ENCODE assay signal across 1 cellular context in genomic region chr6:30828027-30828962, GRCh38.
TF ChIP-seq lines count a peak whose summit lies in the region.

No MANE protein-coding gene starts in this region.

TF ChIP-seq in HepG2, 621 proteins besides CTCF, POLR2A, EP300 and RAD21 (continued from another document):
- TF ChIP-seq ZSCAN20 (CRISPR knock-in tag; IDR thresholded peaks at IDR 0.05; ENCODE audit: borderline replicate concordance) (peak; percentile 15; the same call in 1 of the 2 replicates), ZNF552 (CRISPR knock-in tag; IDR thresholded peaks at IDR 0.05; ENCODE audit: borderline replicate concordance) (peak; percentile 48; the same call in 1 of the 2 replicates), ZNF225 (CRISPR knock-in tag; IDR thresholded peaks at IDR 0.05) (no peak), ZNF205 (CRISPR knock-in tag; IDR thresholded peaks at IDR 0.05) (no peak), GATAD1 (CRISPR knock-in tag; IDR thresholded peaks at IDR 0.05) (0 out of 2 replicates have a peak, but pooled peaks have one; percentile 20), MTA1 (CRISPR knock-in tag; IDR thresholded peaks at IDR 0.05; ENCODE audit: borderline replicate concordance) (peak; percentile 49; the same call in 1 of the 2 replicates), HDAC2 (CRISPR knock-in tag; IDR thresholded peaks at IDR 0.05) (0 out of 2 replicates have a peak, but pooled peaks have one; percentile 20), MED1 (CRISPR knock-in tag; IDR thresholded peaks at IDR 0.05) (peak; percentile 67), HIC2 (CRISPR knock-in tag; IDR thresholded peaks at IDR 0.05; ENCODE audit: low read depth) (peak; percentile 53; the same call in 1 of the 2 replicates), ZMYM4 (CRISPR knock-in tag; IDR thresholded peaks at IDR 0.05) (0 out of 2 replicates have a peak, but pooled peaks have one; percentile 16), ZNF770 (CRISPR knock-in tag; IDR thresholded peaks at IDR 0.05) (no peak), SMAD1 (CRISPR knock-in tag; IDR thresholded peaks at IDR 0.05; ENCODE audit: borderline replicate concordance, low read depth) (peak; percentile 82; the same call in 1 of the 2 replicates), ZBTB20 (CRISPR knock-in tag; IDR thresholded peaks at IDR 0.05; ENCODE audit: borderline replicate concordance, low read depth) (peak; percentile 71; the same call in 1 of the 2 replicates), ZNF652 (CRISPR knock-in tag; IDR thresholded peaks at IDR 0.05; ENCODE audit: borderline replicate concordance, low read depth) (peak; percentile 40; the same call in 1 of the 2 replicates), ZNF605 (CRISPR knock-in tag; IDR thresholded peaks at IDR 0.05) (peak; percentile 58; the same call in 1 of the 2 replicates), ZNF230 (CRISPR knock-in tag; IDR thresholded peaks at IDR 0.05) (peak; percentile 38), KAT7 (CRISPR knock-in tag; IDR thresholded peaks at IDR 0.05; ENCODE audit: borderline replicate concordance) (peak; percentile 18; the same call in 1 of the 2 replicates), STAG1 (CRISPR knock-in tag; IDR thresholded peaks at IDR 0.05) (peak; percentile 95), YEATS4 (CRISPR knock-in tag; IDR thresholded peaks at IDR 0.05; ENCODE audit: borderline replicate concordance) (peak; percentile 51; the same call in 1 of the 2 replicates), ZNF280D (CRISPR knock-in tag; IDR thresholded peaks at IDR 0.05) (0 out of 2 replicates have a peak, but pooled peaks have one; percentile 71), ZBTB26 (CRISPR knock-in tag; IDR thresholded peaks at IDR 0.05; ENCODE audit: borderline replicate concordance) (peak; percentile 65; the same call in 1 of the 2 replicates), ELF3 (CRISPR knock-in tag; IDR thresholded peaks at IDR 0.05) (peak; percentile 31; the same call in 1 of the 2 replicates), HOMEZ (CRISPR knock-in tag; IDR thresholded peaks at IDR 0.05; ENCODE audit: low read depth) (peak; percentile 23; the same call in 1 of the 2 replicates), NFYC (CRISPR knock-in tag; IDR thresholded peaks at IDR 0.05) (no peak), ZNF777 (CRISPR knock-in tag; IDR thresholded peaks at IDR 0.05) (0 out of 2 replicates have a peak, but pooled peaks have one; percentile 25), ONECUT2 (CRISPR knock-in tag; IDR thresholded peaks at IDR 0.05) (no peak), RXRB (CRISPR knock-in tag; IDR thresholded peaks at IDR 0.05; ENCODE audit: borderline replicate concordance) (peak; percentile 60), MLXIP (CRISPR knock-in tag; IDR thresholded peaks at IDR 0.05; ENCODE audit: borderline replicate concordance) (no peak), ZNF263 (CRISPR knock-in tag; IDR thresholded peaks at IDR 0.05) (peak; percentile 60; the same call in 1 of the 2 replicates), GRHL1 (CRISPR knock-in tag; conservative IDR thresholded peaks at IDR 0.05) (no peak), PITX1 (CRISPR knock-in tag; IDR thresholded peaks at IDR 0.05) (peak; percentile 62), ZC3H4 (CRISPR knock-in tag; IDR thresholded peaks at IDR 0.05; ENCODE audit: borderline replicate concordance) (no peak), ZNF598 (CRISPR knock-in tag; IDR thresholded peaks at IDR 0.05; ENCODE audit: borderline replicate concordance) (0 out of 2 replicates have a peak, but pooled peaks have one; percentile 25), GATAD2A (CRISPR knock-in tag; IDR thresholded peaks at IDR 0.05) (peak; percentile 51; the same call in 1 of the 2 replicates), MAX (IDR thresholded peaks at IDR 0.05) (peak; percentile 41; the same call in 1 of the 2 replicates), THAP11 (CRISPR knock-in tag; IDR thresholded peaks at IDR 0.05) (peak; percentile 52; the same call in 1 of the 2 replicates)
